ENCODE assay signal across 28 cellular contexts in genomic region chr2:71256421-71256820, GRCh38. TPM values are rescaled to one million over a fixed set of nuclear protein-coding genes. Genes with fewer than 3 reads are reported as not detected.
DNase-seq lines count a peak whose midpoint lies in the region; ATAC-seq and TF ChIP-seq lines count a peak whose summit lies in the region.
"Had no signal": no experiment of that assay in that cellular context is flagged by ENCODE, and none has a peak within 500 bp of the region (broad histone marks: within the 10 kb centered on the region; RNA-seq: fewer than 3 reads in every experiment).

No MANE protein-coding gene starts in this region.

- no peak for TF ChIP-seq CTCF in HEK293 (tag by site-specific recombination; IDR thresholded peaks at IDR 0.05)
- peak in 11 of 56 donors; percentile 6 to 41 (median 16) for TF ChIP-seq CTCF in dorsolateral prefrontal cortex (IDR thresholded peaks at IDR 0.05 in 54 of 56, conservative IDR thresholded peaks at IDR 0.05 in 2 of 56; ENCODE audit: low read depth in 1 of 56, partially characterized antibody in 56 of 56)
- TF ChIP-seq CTCF in uterus (IDR thresholded peaks at IDR 0.05) = no peak
- no peak for TF ChIP-seq CTCF in right lobe of liver (IDR thresholded peaks at IDR 0.05)

- no peak for TF ChIP-seq POLR2A in uterus (IDR thresholded peaks at IDR 0.05)
- TF ChIP-seq POLR2A in right lobe of liver (IDR thresholded peaks at IDR 0.05) = no peak

- ATAC-seq in right lobe of liver = no peak
- ATAC-seq: body of pancreas; CD8-positive, alpha-beta T cell; GM12878; HCT116; HepG2; naive thymus-derived CD4-positive, alpha-beta T cell; Right ventricle myocardium inferior; stimulated activated memory B cell treated with anti-CD40 and anti-IgM and Interleukin-4, amounts not matched to agents 10 μg/mL and 1 μg/mL and 100 μg/mL, for 72 hours; T-helper 17 cell had no signal

- H3K4me1 ChIP-seq in HEK293 (ENCODE audit: control insufficient read depth, insufficient read depth, low read length) = no peaks in the 10 kb centered on the region
- H3K4me1 ChIP-seq in uterus = no peaks in the 10 kb centered on the region
- no peaks in the 10 kb centered on the region for H3K4me1 ChIP-seq in right lobe of liver
- H3K4me1 ChIP-seq: body of pancreas, suprapubic skin had no signal

- no peaks in the 10 kb centered on the region for H3K9me3 ChIP-seq in HEK293 (ENCODE audit: control insufficient read depth, insufficient read depth, low read depth, low read length)
- H3K9me3 ChIP-seq in uterus = no peaks in the 10 kb centered on the region
- no peaks in the 10 kb centered on the region for H3K9me3 ChIP-seq in right lobe of liver
- H3K9me3 ChIP-seq: body of pancreas, suprapubic skin had no signal

- H3K36me3 ChIP-seq in HEK293 (ENCODE audit: control insufficient read depth in 2 of 2, insufficient read depth in 1 of 2, low read length in 2 of 2) = no peaks in the 10 kb centered on the region
- no peaks in the 10 kb centered on the region for H3K36me3 ChIP-seq in uterus
- no peaks in the 10 kb centered on the region for H3K36me3 ChIP-seq in right lobe of liver
- H3K36me3 ChIP-seq: suprapubic skin had no signal

- CTCF ChIA-PET in HEK293 (lab: Yijun Ruan, JAX) = no interaction called here

- intact Hi-C loops in dorsolateral prefrontal cortex (cut with DNase I) (loop anchor here in 1 of 2 donors (1.0 kb wide), 1 partner anchor 29 kb away; the partner anchor contains the start of gene PAIP2B), uterus (cut with DNase I; ENCODE audit: low total_unique reads) (no loop called here), right lobe of liver (cut with DNase I) (no loop called here)

- no peak overlapping the region for H3K27ac ChIP-seq in HEK293 (ENCODE audit: extremely low read depth, low read depth, low read length)
- peak overlapping the region in 58 of 59 donors; percentile 13 to 96 (median 87) for H3K27ac ChIP-seq in dorsolateral prefrontal cortex
- H3K27ac ChIP-seq in substantia nigra (ENCODE audit: low read depth, low read length, poor library complexity, severe bottlenecking) = peak overlapping the region; percentile 79
- no peak overlapping the region for H3K27ac ChIP-seq in uterus
- H3K27ac ChIP-seq in right lobe of liver = no peak overlapping the region
- H3K27ac ChIP-seq: body of pancreas, PC-9, suprapubic skin had no signal

- POLR2A ChIA-PET in HEK293 (lab: Yijun Ruan, JAX) = no interaction called here

- H3K4me3 ChIP-seq in HEK293 (ENCODE audit: low read depth, low read length) (no peak overlapping the region), dorsolateral prefrontal cortex (peak overlapping the region in 11 of 59 donors; percentile 5 to 28 (median 14)), uterus (no peak overlapping the region), right lobe of liver (no peak overlapping the region)
- H3K4me3 ChIP-seq: body of pancreas, GM12878, PC-9, suprapubic skin had no signal

- peak; percentile 4 to 87 (median 67) for DNase-seq in dorsolateral prefrontal cortex
- DNase-seq in inferior parietal cortex (ENCODE audit: extremely low spot score) = peak; percentile 76
- DNase-seq in substantia nigra (lab: John Stamatoyannopoulos, UW) = peak in 42 of 49 donors; percentile 7 to 85 (median 56)
- DNase-seq in uterus = no peak
- no peak for DNase-seq in right lobe of liver
- no peak for DNase-seq in LoVo (ENCODE audit: low spot score)
- DNase-seq in effector CD8-positive, alpha-beta T cell (lab: John Stamatoyannopoulos, UW) = no peak
- DNase-seq: activated CD4-positive, alpha-beta memory T cell treated with anti-CD3 and anti-CD28 coated beads for 36 hours; activated CD4-positive, alpha-beta T cell treated with anti-CD3 and anti-CD28 coated beads for 1 hour; activated naive CD4-positive, alpha-beta T cell; body of pancreas; CD8-positive, alpha-beta T cell; cerebellar nuclear complex; DMS 273 treated with DMSO at 0.1 percent for 48 hours; naive thymus-derived CD4-positive, alpha-beta T cell; NCI-H1417 treated with DMSO at 0.1 percent for 48 hours; NCI-H2081; NCI-H526 treated with DMSO at 0.1 percent for 48 hours; PC-9; stimulated activated CD4-positive, alpha-beta T cell treated with anti-CD3 and anti-CD28 coated beads, Interleukin-15, amount 100 ng/mL, for 24 hours; T-helper 17 cell had no signal

- H3K27me3 ChIP-seq in dorsolateral prefrontal cortex (no peaks in the 10 kb centered on the region), uterus (no peaks in the 10 kb centered on the region), right lobe of liver (no peaks in the 10 kb centered on the region)
- H3K27me3 ChIP-seq: body of pancreas had no signal

- 69% methylated on average over 3 of the region's 3 CpGs for WGBS in right lobe of liver (ENCODE audit: insufficient coverage, low coverage, low lambda C conversion rate, missing lambda C conversion rate)

TF ChIP-seq in HEK293, 187 proteins besides CTCF, POLR2A, EP300 and RAD21:
- TF ChIP-seq ZNF548 (tag by site-specific recombination; IDR thresholded peaks at IDR 0.05) (no peak), ZNF2 (tag by site-specific recombination; IDR thresholded peaks at IDR 0.05) (no peak), KLF7 (tag by site-specific recombination; IDR thresholded peaks at IDR 0.05; ENCODE audit: borderline replicate concordance) (no peak), ZNF184 (tag by site-specific recombination; IDR thresholded peaks at IDR 0.05) (0 out of 2 replicates have a peak, but pooled peaks have one; percentile 33)
TF ChIP-seq in HEK293: peak in this region for 1.

RNA-seq across cellular contexts. Expression of gene PAIP2B, which starts 29.5 kb away (rescaled TPM):
- total RNA-seq in dorsolateral prefrontal cortex = 100 to 1,000 TPM in 25 of 120 experiments, 10 to 100 TPM in 95; 17.6 to 189 (median 63.5) TPM
- 10 to 100 TPM in 2 of 4 donors, 1 to 10 TPM in 2; 3.6 to 12.9 (median 8.7) TPM for total RNA-seq in uterus
- total RNA-seq in right lobe of liver = 10 to 100 TPM in 5 of 6 experiments, 1 to 10 TPM in 1; 8.4 to 30.1 (median 15.3) TPM

Comparison
In these comparisons a context has a peak if more than half of its experiments do, and no peak if none do; other contexts are left out.
1. H3K27ac ChIP-seq: peak in dorsolateral prefrontal cortex (58 of 59) and substantia nigra (single experiment); none in HEK293 (single experiment), uterus (0 of 2) and right lobe of liver (0 of 3).
2. DNase-seq: peak in dorsolateral prefrontal cortex (10 of 10), inferior parietal cortex (single experiment) and substantia nigra (42 of 49); none in uterus (0 of 2), right lobe of liver (0 of 3), LoVo (single experiment) and effector CD8-positive, alpha-beta T cell (single experiment).